ENCODE assay signal across 22 cellular contexts in the genomic region with DNA sequence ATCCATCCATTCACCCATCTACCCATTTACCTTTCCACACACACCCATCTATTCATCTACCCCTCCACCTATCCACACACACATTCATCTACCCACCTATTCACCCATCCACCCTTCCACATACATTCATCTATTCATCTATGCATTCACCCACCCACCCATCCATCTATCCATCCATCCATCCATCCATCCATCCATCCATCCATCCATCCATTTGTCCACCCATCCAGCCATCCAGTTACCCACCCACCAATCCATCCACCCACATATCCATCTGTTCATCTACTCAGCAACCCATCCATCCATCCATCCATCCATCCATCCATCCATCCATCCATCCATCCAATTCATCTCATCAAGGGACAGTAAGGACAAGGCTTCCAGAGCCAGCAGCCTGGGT.
"Had no signal": no experiment of that assay in that cellular context is flagged by ENCODE, and none has a peak within 500 bp of the region (broad histone marks: within the 10 kb centered on the region; RNA-seq: fewer than 3 reads in every experiment).

No MANE protein-coding gene starts in this region.

- H3K36me3 Mint-ChIP-seq: natural killer cell; neural progenitor cell; stimulated activated memory B cell treated with anti-CD40 and anti-IgM and Interleukin-4, amounts not matched to agents 10 μg/mL and 1 μg/mL and 100 μg/mL, for 72 hours had no signal

- ATAC-seq: natural killer cell; sciatic nerve; stimulated activated memory B cell treated with anti-CD40 and anti-IgM and Interleukin-4, amounts not matched to agents 10 μg/mL and 1 μg/mL and 100 μg/mL, for 72 hours; stimulated activated naive CD8-positive, alpha-beta T cell treated with anti-CD3 and anti-CD28 coated beads, Interleukin-15, amount 100 ng/mL, for 72 hours; stimulated activated naive CD8-positive, alpha-beta T cell treated with anti-CD3 and anti-CD28 coated beads, Interleukin-15, Interleukin-2, amounts not matched to agents 100 U/mL and 50 U/mL, for 24 hours had no signal

- H3K27ac Mint-ChIP-seq: natural killer cell; nephron; neural progenitor cell; progenitor cell of endocrine pancreas; stimulated activated memory B cell treated with anti-CD40 and anti-IgM and Interleukin-4, amounts not matched to agents 10 μg/mL and 1 μg/mL and 100 μg/mL, for 72 hours; stimulated activated naive CD8-positive, alpha-beta T cell treated with anti-CD3 and anti-CD28 coated beads, Interleukin-15, amount 100 ng/mL, for 72 hours had no signal

- H3K9me3 Mint-ChIP-seq: natural killer cell; nephron; neural progenitor cell; stimulated activated naive CD8-positive, alpha-beta T cell treated with anti-CD3 and anti-CD28 coated beads, Interleukin-15, amount 100 ng/mL, for 72 hours had no signal

- H3K4me1 Mint-ChIP-seq: natural killer cell; nephron; stimulated activated memory B cell treated with anti-CD40 and anti-IgM and Interleukin-4, amounts not matched to agents 10 μg/mL and 1 μg/mL and 100 μg/mL, for 72 hours; stimulated activated naive CD8-positive, alpha-beta T cell treated with anti-CD3 and anti-CD28 coated beads, Interleukin-15, amount 100 ng/mL, for 72 hours had no signal

- H3K4me3 Mint-ChIP-seq: natural killer cell; nephron; neural progenitor cell; stimulated activated memory B cell treated with anti-CD40 and anti-IgM and Interleukin-4, amounts not matched to agents 10 μg/mL and 1 μg/mL and 100 μg/mL, for 72 hours; stimulated activated naive CD8-positive, alpha-beta T cell treated with anti-CD3 and anti-CD28 coated beads, Interleukin-15, amount 100 ng/mL, for 72 hours had no signal

- DNase-seq: natural killer cell; occipital lobe; posterior cingulate gyrus; psoas muscle; right cardiac atrium; spleen; stimulated activated CD4-positive, alpha-beta T cell treated with anti-CD3 and anti-CD28 coated beads, Interleukin-12 subunit alpha, Interleukin-12 subunit beta, amount 100 ng/mL, for 4 hours; stimulated activated CD4-positive, alpha-beta T cell treated with anti-CD3 and anti-CD28 coated beads, Interleukin-1b, Interleukin-23, amount 100 ng/mL, for 48 hours; stimulated activated CD4-positive, alpha-beta T cell treated with anti-CD3 and anti-CD28 coated beads, Interleukin-4, amount 100 ng/mL, for 1 hour; stimulated activated CD4-positive, alpha-beta T cell treated with anti-CD3 and anti-CD28 coated beads, Interleukin-4, amount 100 ng/mL, for 4 hours; stimulated activated naive CD4-positive, alpha-beta T cell; stimulated activated naive CD8-positive, alpha-beta T cell treated with anti-CD3 and anti-CD28 coated beads, Interleukin-15, amount 100 ng/mL, for 72 hours; stimulated activated naive CD8-positive, alpha-beta T cell treated with anti-CD3 and anti-CD28 coated beads, Interleukin-15, Interleukin-2, amounts not matched to agents 100 U/mL and 50 U/mL, for 24 hours; substantia nigra; tibial artery; transverse colon; upper lobe of left lung had no signal
